Comparison of ENCODE assay signal across 26 cellular contexts in genomic region chr1:87457408-87457807, GRCh38.
"Had no signal": no experiment of that assay in that cellular context is flagged by ENCODE, and none has a peak within 500 bp of the region (broad histone marks: within the 10 kb centered on the region; RNA-seq: fewer than 3 reads in every experiment).

No MANE protein-coding gene starts in this region.

- H3K4me3 ChIP-seq: colonic mucosa, esophagus squamous epithelium, gastrocnemius medialis, heart right ventricle, left lung, lower lobe of right lung, mucosa of descending colon had no signal

- H3K27me3 ChIP-seq: colonic mucosa, esophagus squamous epithelium, gastrocnemius medialis, heart right ventricle, left lung had no signal

- H3K9me3 ChIP-seq: colonic mucosa, esophagus squamous epithelium, gastrocnemius medialis, lower lobe of right lung, mucosa of descending colon had no signal

- H3K36me3 ChIP-seq: colonic mucosa, esophagus squamous epithelium, gastrocnemius medialis, heart right ventricle, left lung, lower lobe of right lung had no signal

- DNase-seq: colonic mucosa; cortex of kidney; effector CD8-positive, alpha-beta T cell; effector memory CD8-positive, alpha-beta T cell; endodermal cell; erythroblast; esophagus squamous epithelium; foreskin fibroblast; foreskin melanocyte; gastrocnemius medialis; glutamatergic neuron; head of caudate nucleus; heart right ventricle; hippocampal formation; left cardiac atrium; left lung; left ventricle myocardium superior; lower lobe of right lung; mesenchymal stem cell; mucosa of descending colon; naive B cell had no signal

- H3K4me1 ChIP-seq: colonic mucosa, esophagus squamous epithelium, gastrocnemius medialis, heart right ventricle, left lung, lower lobe of right lung had no signal

- H3K27ac ChIP-seq: colonic mucosa, epithelial cell of prostate, esophagus squamous epithelium, gastrocnemius medialis, heart right ventricle, left lung, lower lobe of right lung had no signal

- FAIRE-seq: endometrium, islet of Langerhans, keratinocyte had no signal

- ATAC-seq: effector memory CD8-positive, alpha-beta T cell; esophagus mucosa; gastrocnemius medialis; heart right ventricle; left cardiac atrium; left lung; left ventricle myocardium superior; lower lobe of right lung; mucosa of descending colon had no signal
